Comparison of ENCODE assay signal across 1 cellular context in genomic region chr20:36439731-36440072, GRCh38.
TF ChIP-seq lines count a peak whose summit lies in the region.

No MANE protein-coding gene starts in this region.

TF ChIP-seq in GM12878, 131 proteins besides CTCF, POLR2A, EP300 and RAD21:
- TF ChIP-seq CUX1 (IDR thresholded peaks at IDR 0.05; ENCODE audit: insufficient replicate concordance, low read depth, low read length) (no peak), CBFB (IDR thresholded peaks at IDR 0.05; ENCODE audit: low read depth) (no peak), SIX5 (IDR thresholded peaks at IDR 0.05; ENCODE audit: low read depth, low read length, severe bottlenecking) (no peak), EGR1 (IDR thresholded peaks at IDR 0.05; ENCODE audit: borderline replicate concordance in 1 of 2, low read depth in 2 of 2, low read length in 2 of 2) (no peak), NFIC (IDR thresholded peaks at IDR 0.05; ENCODE audit: low read depth, low read length) (no peak), ZSCAN29 (IDR thresholded peaks at IDR 0.05) (no peak), YBX1 (IDR thresholded peaks at IDR 0.05) (no peak), PAX5 (IDR thresholded peaks at IDR 0.05; ENCODE audit: borderline replicate concordance, low read depth, low read length) (no peak), POLR2AphosphoS2 (IDR thresholded peaks at IDR 0.05; ENCODE audit: low read depth, low read length) (no peak), CREM (IDR thresholded peaks at IDR 0.05; ENCODE audit: low read depth) (no peak)
